Comparison of ENCODE assay signal across 8 cellular contexts in the genomic region with DNA sequence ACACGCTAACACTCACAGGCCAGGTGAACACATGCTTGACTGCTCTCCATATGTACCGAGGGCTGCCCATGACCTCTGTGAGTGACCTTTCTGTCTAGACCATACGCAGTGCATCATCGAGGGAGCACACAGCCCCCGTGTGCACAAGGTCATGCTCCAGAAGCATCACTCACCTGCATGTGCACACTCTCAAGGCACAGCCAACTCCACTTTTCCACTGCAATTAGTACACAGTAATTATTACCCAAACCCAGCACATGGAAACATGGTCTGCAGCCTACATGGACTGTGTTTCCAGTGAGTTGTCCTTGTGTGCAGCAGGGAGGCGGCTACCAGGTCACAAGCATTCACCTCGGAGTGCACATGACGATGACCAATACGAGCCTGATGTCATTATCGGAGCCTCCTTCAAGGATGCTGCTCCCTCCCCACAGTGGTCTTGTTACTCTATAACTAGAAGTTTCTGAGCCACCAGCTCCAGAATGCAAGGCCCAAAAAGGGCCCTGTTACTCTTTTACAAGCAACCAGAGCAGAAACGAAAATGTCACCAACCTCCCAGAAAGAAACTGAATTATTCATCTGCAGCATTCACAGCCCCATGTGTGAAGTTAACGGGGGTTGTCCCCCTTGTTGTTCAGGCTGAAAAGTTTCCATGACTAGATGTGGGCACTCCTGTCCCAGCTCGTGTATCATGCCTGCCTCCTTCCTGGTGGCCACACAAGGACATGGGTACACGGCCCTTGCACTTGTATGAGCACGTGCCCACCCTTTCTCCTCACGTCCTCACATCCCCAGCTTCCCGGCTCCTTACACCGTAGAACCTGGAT. TPM values are rescaled to one million over a fixed set of nuclear protein-coding genes. Genes with fewer than 3 reads are reported as not detected.
DNase-seq lines count a peak whose midpoint lies in the region; ATAC-seq, FAIRE-seq and TF ChIP-seq lines count a peak whose summit lies in the region.

No MANE protein-coding gene starts in this region.

- H3K4me1 ChIP-seq in GM12878 (ENCODE audit: control insufficient read depth, insufficient read depth, low read length) (peaks cover 88% of the 10 kb centered on the region), thymus (ENCODE audit: control insufficient read depth, insufficient read depth, low read length) (peaks cover 58% of the 10 kb centered on the region), gastroesophageal sphincter (no peaks in the 10 kb centered on the region)

- TF ChIP-seq EP300 in GM12878 (IDR thresholded peaks at IDR 0.05; ENCODE audit: borderline replicate concordance in 1 of 2, control insufficient read depth in 1 of 2, low read depth in 2 of 2, low read length in 2 of 2) (peak; percentile 42 to 48; a peak in 1 of 4 replicates), gastroesophageal sphincter (IDR thresholded peaks at IDR 0.05) (no peak)

- intact Hi-C loops in GM12878 (cut with micrococcal nuclease; ENCODE audit: unreplicated experiment) = loop anchor here (2.0 kb wide), 1 partner anchor 18 kb away; no protein-coding TSS in a partner anchor

- ATAC-seq in HG03196 (IDR thresholded peaks at IDR 0.05; ENCODE audit: unreplicated experiment) = peak; percentile 60
- ATAC-seq in GM12878 = peak; percentile 74
- no peak for ATAC-seq in gastroesophageal sphincter

- H3K36me3 ChIP-seq in GM12878 (ENCODE audit: control insufficient read depth in 2 of 2, insufficient read depth in 2 of 2, low read length in 1 of 2) (peaks cover 2 to 6% of the 10 kb centered on the region in 2 experiments; a peak in 3 of 4 replicates), thymus (ENCODE audit: control insufficient read depth, insufficient read depth) (peaks cover 7% of the 10 kb centered on the region), gastroesophageal sphincter (no peaks in the 10 kb centered on the region)

- CTCF ChIA-PET in GM12878 (lab: Yijun Ruan, JAX) = interaction anchor here (0.9 to 2.5 kb wide), 12 partner anchors 16 to 82 kb away, joined by 3 to 19 read pairs (median 4); no protein-coding TSS in a partner anchor

- no peaks in the 10 kb centered on the region for H4K20me1 ChIP-seq in GM12878 (ENCODE audit: control insufficient read depth, insufficient read depth)

- H3K9ac ChIP-seq in GM12878 (ENCODE audit: control insufficient read depth, insufficient read depth, low read length) = peak overlapping the region; percentile 72

- in situ Hi-C loops in GM12878 (cut with MboI) = no loop called here

- RAD21 ChIA-PET in GM12878 (lab: Charles Lee; ENCODE audit: unreplicated experiment) = interaction anchor here (1.0 to 2.4 kb wide), 11 partner anchors 12 to 91 kb away, joined by 3 to 21 read pairs (median 7); no protein-coding TSS in a partner anchor

- peaks cover 89% of the 10 kb centered on the region for H3K79me2 ChIP-seq in GM12878 (ENCODE audit: control insufficient read depth, insufficient read depth, low read length)

- POLR2A ChIA-PET in GM12878 (lab: Charles Lee) = interaction anchor here (0.7 to 1.6 kb wide), 8 partner anchors 18 to 63 kb away, joined by 3 to 6 read pairs (median 3); no protein-coding TSS in a partner anchor

- no peak for FAIRE-seq in GM12878 (lab: Jason Lieb, UNC)

- TF ChIP-seq POLR2A in GM12878 (IDR thresholded peaks at IDR 0.05; ENCODE audit: low read depth, low read length) (0 out of 2 replicates have a peak, but pooled peaks have one; percentile 31), gastroesophageal sphincter (IDR thresholded peaks at IDR 0.05) (no peak)

- SMC1A ChIA-PET in GM12878 (lab: Charles Lee; ENCODE audit: uncharacterized antibody, unreplicated experiment) = interaction anchor here (0.8 to 5.2 kb wide), 19 partner anchors 10 to 240 kb away, joined by 3 to 22 read pairs (median 4); no protein-coding TSS in a partner anchor

- H2AFZ ChIP-seq in GM12878 (ENCODE audit: control insufficient read depth, low read depth, low read length) = no peak overlapping the region; the same call in none of the 2 replicates

- TF ChIP-seq CTCF in GM12878 (IDR thresholded peaks at IDR 0.05 in 2 of 3, conservative IDR thresholded peaks at IDR 0.05 in 1 of 3; ENCODE audit: control insufficient read depth in 2 of 3, extremely low read depth in 1 of 3, insufficient read depth in 1 of 3, low read depth in 3 of 3, low read length in 3 of 3) (no peak), gastroesophageal sphincter (IDR thresholded peaks at IDR 0.05) (no peak)

- TF ChIP-seq RAD21 in GM12878 (IDR thresholded peaks at IDR 0.05; ENCODE audit: insufficient read depth, low read depth, low read length) = no peak

- no peaks in the 10 kb centered on the region for H3K9me3 ChIP-seq in GM12878 (replicated peaks; ENCODE audit: control insufficient read depth, insufficient read depth, low read length)
- no peaks in the 10 kb centered on the region for H3K9me3 ChIP-seq in thymus (ENCODE audit: control insufficient read depth)
- H3K9me3 ChIP-seq in gastroesophageal sphincter = no peaks in the 10 kb centered on the region

- DNase-seq in activated CD4-positive, alpha-beta T cell treated with anti-CD3 and anti-CD28 coated beads for 4 hours = peak; percentile 45 to 52
- DNase-seq in activated CD4-positive, alpha-beta T cell treated with anti-CD3 and anti-CD28 coated beads, Interleukin-2, amount 50 U/mL, for 1 hour = no peak
- DNase-seq in GM12878 (ENCODE audit: low read depth, low spot score) (peak; percentile 83), OCI-M1 (lab: John Stamatoyannopoulos, UW) (no peak), foreskin melanocyte (no peak)

- peak overlapping the region; percentile 99 for H3K27ac ChIP-seq in GM12878 (ENCODE audit: control insufficient read depth, insufficient read depth)
- peak overlapping the region; percentile 80 for H3K27ac ChIP-seq in thymus (ENCODE audit: low read depth)
- no peak overlapping the region for H3K27ac ChIP-seq in gastroesophageal sphincter

- peak overlapping the region; percentile 81 for H3K4me2 ChIP-seq in GM12878 (ENCODE audit: control insufficient read depth, insufficient read depth)

- H3K4me3 ChIP-seq in GM12878 (peak overlapping the region; percentile 55; the same call in 1 of the 2 replicates), thymus (ENCODE audit: low read length) (no peak overlapping the region), gastroesophageal sphincter (no peak overlapping the region)

- 3% methylated on average over 18 of the region's 18 CpGs for WGBS in GM12878 (ENCODE audit: insufficient coverage, insufficient replicate concordance, low lambda C conversion rate, missing lambda C conversion rate)
- 90% methylated on average over 18 of the region's 18 CpGs for WGBS in thymus
- WGBS in gastroesophageal sphincter (ENCODE audit: low coverage in 1 of 2), 2 donors = 86% methylated on average over 9 to 15 of the region's 18 CpGs

- H3K27me3 ChIP-seq in GM12878 (replicated peaks in 1 of 2; ENCODE audit: control insufficient read depth in 2 of 2, insufficient read depth in 2 of 2, low read length in 1 of 2) (no peaks in the 10 kb centered on the region), thymus (ENCODE audit: control insufficient read depth, insufficient read depth) (no peaks in the 10 kb centered on the region), gastroesophageal sphincter (no peaks in the 10 kb centered on the region)

- BruUV-seq in GM12878 (replicated peaks; lab: Mats Ljungman, UMichigan) = no TSS peak

TF ChIP-seq in GM12878, 131 proteins besides CTCF, POLR2A, EP300 and RAD21 (continues in another document):
- TF ChIP-seq RAD51 (IDR thresholded peaks at IDR 0.05) (0 out of 2 replicates have a peak, but pooled peaks have one; percentile 26), TARDBP (IDR thresholded peaks at IDR 0.05; ENCODE audit: borderline replicate concordance) (no peak), POU2F2 (IDR thresholded peaks at IDR 0.05; ENCODE audit: borderline replicate concordance, low read depth, low read length) (peak; percentile 90; the same call in 2 of the 3 replicates), SREBF2 (IDR thresholded peaks at IDR 0.05; ENCODE audit: low read length) (no peak), SUZ12 (IDR thresholded peaks at IDR 0.05; ENCODE audit: unreplicated experiment) (no peak)
- TF ChIP-seq, protein P1, sequence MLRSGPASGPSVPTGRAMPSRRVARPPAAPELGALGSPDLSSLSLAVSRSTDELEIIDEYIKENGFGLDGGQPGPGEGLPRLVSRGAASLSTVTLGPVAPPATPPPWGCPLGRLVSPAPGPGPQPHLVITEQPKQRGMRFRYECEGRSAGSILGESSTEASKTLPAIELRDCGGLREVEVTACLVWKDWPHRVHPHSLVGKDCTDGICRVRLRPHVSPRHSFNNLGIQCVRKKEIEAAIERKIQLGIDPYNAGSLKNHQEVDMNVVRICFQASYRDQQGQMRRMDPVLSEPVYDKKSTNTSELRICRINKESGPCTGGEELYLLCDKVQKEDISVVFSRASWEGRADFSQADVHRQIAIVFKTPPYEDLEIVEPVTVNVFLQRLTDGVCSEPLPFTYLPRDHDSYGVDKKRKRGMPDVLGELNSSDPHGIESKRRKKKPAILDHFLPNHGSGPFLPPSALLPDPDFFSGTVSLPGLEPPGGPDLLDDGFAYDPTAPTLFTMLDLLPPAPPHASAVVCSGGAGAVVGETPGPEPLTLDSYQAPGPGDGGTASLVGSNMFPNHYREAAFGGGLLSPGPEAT (IDR thresholded peaks at IDR 0.05; ENCODE audit: low read depth) = peak; percentile 80

RNA-seq across cellular contexts. Expression of a gene that starts 31.2 kb away (rescaled TPM):
- total RNA-seq in GM12878 (2013; cell fraction: nucleolus; rRNA removed) = 179 and 180 TPM in 2 replicates
- total RNA-seq in GM12878 (2014; rRNA removed) (42.2 and 49.8 TPM in 2 replicates), GM12878 (2014; rRNA removed; fragmentation: Illumina TruSeq; extraction: Trizol) (34.9 and 40.6 TPM in 2 replicates), GM12878 (2021) (120 and 136 TPM in 2 replicates), gastroesophageal sphincter (10 to 100 TPM in 1 of 4 donors, 1 to 10 TPM in 3; 4.4 to 12.0 (median 6.5) TPM)
- polyA plus RNA-seq in GM12878 (2011; ENCODE audit: low read depth) = 38.6 TPM
- polyA plus RNA-seq in GM12878 (2011; rRNA removed) (24.7 and 30.8 TPM in 2 replicates), GM12878 (2014; fragmentation: Illumina TruSeq; extraction: Trizol) (31.9 and 57.1 TPM in 2 replicates), GM12878 (2014; fragmentation: Nextera tagmentation; extraction: Ambion mirVana) (10 to 100 TPM; 15.1 to 22.7 TPM), GM12878 (2014; rRNA removed) (55.0 and 64.8 TPM in 2 replicates), GM12878 (2016; fragmentation: Nextera tagmentation; extraction: Ambion mirVana) (10 to 100 TPM; 35.1 to 44.1 TPM), thymus (62.1 TPM)
- polyA plus RNA-seq in GM12878 (2011; cell fraction: cytosol; rRNA removed) = 36.3 and 42.2 TPM in 2 replicates
- polyA plus RNA-seq in GM12878 (2011; cell fraction: nucleus; rRNA removed) = 273 and 286 TPM in 2 replicates
- polyA plus RNA-seq in GM12878 (2012) = 68.5 and 75.6 TPM in 2 replicates
- 35.0 and 57.4 TPM in 2 replicates for polyA minus RNA-seq in GM12878 (2011; rRNA and poly(A)+ RNA removed)
- 40.2 and 46.0 TPM in 2 replicates for polyA minus RNA-seq in GM12878 (2011; cell fraction: cytosol; rRNA and poly(A)+ RNA removed)
- 77.4 and 123 TPM in 2 replicates for polyA minus RNA-seq in GM12878 (2011; cell fraction: nucleus; rRNA and poly(A)+ RNA removed)

Comparison
In these comparisons a context has a peak if more than half of its experiments do, and no peak if none do; other contexts are left out.
1. DNase-seq: peak in activated CD4-positive, alpha-beta T cell treated with anti-CD3 and anti-CD28 coated beads for 4 hours (2 of 2) and GM12878 (single experiment); none in activated CD4-positive, alpha-beta T cell treated with anti-CD3 and anti-CD28 coated beads, Interleukin-2, amount 50 U/mL, for 1 hour (single experiment), OCI-M1 (single experiment) and foreskin melanocyte (single experiment).
2. H3K27ac ChIP-seq: peak in GM12878 (single experiment) and thymus (single experiment); none in gastroesophageal sphincter (0 of 4).